1 cellular context compared by ENCODE assay signal in the genomic region with DNA sequence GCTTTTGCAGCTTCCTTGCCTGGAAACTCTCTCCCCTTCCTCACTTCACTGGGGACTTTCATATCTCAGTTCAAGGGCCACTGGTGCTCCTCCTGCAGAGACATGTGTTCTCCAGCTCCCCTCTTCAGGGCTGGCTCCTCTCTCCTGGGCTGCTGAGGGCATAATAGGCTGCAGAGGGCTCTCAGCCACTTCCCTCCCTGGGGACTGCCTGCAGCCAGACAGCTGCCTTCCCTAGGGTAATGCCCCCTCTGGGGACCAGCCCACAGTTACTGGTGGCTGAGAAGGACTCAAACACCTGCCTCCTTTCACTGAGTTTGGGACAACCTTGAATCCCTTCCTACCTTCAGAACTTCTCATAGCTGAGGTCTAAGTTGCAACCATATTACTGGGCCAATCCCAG.
TF ChIP-seq lines count a peak whose summit lies in the region.

No MANE protein-coding gene starts in this region.

TF ChIP-seq in GM23338, 12 proteins besides CTCF, POLR2A, EP300 and RAD21 (continued from another document):
- TF ChIP-seq, protein P1, sequence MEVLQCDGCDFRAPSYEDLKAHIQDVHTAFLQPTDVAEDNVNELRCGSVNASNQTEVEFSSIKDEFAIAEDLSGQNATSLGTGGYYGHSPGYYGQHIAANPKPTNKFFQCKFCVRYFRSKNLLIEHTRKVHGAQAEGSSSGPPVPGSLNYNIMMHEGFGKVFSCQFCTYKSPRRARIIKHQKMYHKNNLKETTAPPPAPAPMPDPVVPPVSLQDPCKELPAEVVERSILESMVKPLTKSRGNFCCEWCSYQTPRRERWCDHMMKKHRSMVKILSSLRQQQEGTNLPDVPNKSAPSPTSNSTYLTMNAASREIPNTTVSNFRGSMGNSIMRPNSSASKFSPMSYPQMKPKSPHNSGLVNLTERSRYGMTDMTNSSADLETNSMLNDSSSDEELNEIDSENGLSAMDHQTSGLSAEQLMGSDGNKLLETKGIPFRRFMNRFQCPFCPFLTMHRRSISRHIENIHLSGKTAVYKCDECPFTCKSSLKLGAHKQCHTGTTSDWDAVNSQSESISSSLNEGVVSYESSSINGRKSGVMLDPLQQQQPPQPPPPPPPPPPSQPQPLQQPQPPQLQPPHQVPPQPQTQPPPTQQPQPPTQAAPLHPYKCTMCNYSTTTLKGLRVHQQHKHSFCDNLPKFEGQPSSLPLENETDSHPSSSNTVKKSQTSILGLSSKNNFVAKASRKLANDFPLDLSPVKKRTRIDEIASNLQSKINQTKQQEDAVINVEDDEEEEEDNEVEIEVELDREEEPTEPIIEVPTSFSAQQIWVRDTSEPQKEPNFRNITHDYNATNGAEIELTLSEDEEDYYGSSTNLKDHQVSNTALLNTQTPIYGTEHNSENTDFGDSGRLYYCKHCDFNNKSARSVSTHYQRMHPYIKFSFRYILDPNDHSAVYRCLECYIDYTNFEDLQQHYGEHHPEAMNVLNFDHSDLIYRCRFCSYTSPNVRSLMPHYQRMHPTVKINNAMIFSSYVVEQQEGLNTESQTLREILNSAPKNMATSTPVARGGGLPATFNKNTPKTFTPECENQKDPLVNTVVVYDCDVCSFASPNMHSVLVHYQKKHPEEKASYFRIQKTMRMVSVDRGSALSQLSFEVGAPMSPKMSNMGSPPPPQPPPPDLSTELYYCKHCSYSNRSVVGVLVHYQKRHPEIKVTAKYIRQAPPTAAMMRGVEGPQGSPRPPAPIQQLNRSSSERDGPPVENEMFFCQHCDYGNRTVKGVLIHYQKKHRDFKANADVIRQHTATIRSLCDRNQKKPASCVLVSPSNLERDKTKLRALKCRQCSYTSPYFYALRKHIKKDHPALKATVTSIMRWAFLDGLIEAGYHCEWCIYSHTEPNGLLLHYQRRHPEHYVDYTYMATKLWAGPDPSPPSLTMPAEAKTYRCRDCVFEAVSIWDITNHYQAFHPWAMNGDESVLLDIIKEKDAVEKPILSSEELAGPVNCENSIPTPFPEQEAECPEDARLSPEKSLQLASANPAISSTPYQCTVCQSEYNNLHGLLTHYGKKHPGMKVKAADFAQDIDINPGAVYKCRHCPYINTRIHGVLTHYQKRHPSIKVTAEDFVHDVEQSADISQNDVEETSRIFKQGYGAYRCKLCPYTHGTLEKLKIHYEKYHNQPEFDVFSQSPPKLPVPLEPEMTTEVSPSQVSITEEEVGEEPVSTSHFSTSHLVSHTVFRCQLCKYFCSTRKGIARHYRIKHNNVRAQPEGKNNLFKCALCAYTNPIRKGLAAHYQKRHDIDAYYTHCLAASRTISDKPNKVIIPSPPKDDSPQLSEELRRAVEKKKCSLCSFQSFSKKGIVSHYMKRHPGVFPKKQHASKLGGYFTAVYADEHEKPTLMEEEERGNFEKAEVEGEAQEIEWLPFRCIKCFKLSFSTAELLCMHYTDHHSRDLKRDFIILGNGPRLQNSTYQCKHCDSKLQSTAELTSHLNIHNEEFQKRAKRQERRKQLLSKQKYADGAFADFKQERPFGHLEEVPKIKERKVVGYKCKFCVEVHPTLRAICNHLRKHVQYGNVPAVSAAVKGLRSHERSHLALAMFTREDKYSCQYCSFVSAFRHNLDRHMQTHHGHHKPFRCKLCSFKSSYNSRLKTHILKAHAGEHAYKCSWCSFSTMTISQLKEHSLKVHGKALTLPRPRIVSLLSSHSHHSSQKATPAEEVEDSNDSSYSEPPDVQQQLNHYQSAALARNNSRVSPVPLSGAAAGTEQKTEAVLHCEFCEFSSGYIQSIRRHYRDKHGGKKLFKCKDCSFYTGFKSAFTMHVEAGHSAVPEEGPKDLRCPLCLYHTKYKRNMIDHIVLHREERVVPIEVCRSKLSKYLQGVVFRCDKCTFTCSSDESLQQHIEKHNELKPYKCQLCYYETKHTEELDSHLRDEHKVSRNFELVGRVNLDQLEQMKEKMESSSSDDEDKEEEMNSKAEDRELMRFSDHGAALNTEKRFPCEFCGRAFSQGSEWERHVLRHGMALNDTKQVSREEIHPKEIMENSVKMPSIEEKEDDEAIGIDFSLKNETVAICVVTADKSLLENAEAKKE (CRISPR knock-in tag; IDR thresholded peaks at IDR 0.05), result no peak
- TF ChIP-seq POLR2AphosphoS5 (IDR thresholded peaks at IDR 0.05; ENCODE audit: low read depth) (no peak), EZH2 (IDR thresholded peaks at IDR 0.05; ENCODE audit: low read depth, unreplicated experiment) (no peak), STAT1 (IDR thresholded peaks at IDR 0.05; ENCODE audit: unreplicated experiment) (no peak), ZNF331 (CRISPR knock-in tag; IDR thresholded peaks at IDR 0.05; ENCODE audit: low read depth) (no peak), JUNB (IDR thresholded peaks at IDR 0.05; ENCODE audit: unreplicated experiment) (no peak), NANOG (IDR thresholded peaks at IDR 0.05; ENCODE audit: borderline replicate concordance) (no peak), CREB1 (CRISPR knock-in tag; IDR thresholded peaks at IDR 0.05; ENCODE audit: low read depth) (no peak), ZNF114 (CRISPR knock-in tag; IDR thresholded peaks at IDR 0.05) (no peak)
- TF ChIP-seq, protein P2, sequence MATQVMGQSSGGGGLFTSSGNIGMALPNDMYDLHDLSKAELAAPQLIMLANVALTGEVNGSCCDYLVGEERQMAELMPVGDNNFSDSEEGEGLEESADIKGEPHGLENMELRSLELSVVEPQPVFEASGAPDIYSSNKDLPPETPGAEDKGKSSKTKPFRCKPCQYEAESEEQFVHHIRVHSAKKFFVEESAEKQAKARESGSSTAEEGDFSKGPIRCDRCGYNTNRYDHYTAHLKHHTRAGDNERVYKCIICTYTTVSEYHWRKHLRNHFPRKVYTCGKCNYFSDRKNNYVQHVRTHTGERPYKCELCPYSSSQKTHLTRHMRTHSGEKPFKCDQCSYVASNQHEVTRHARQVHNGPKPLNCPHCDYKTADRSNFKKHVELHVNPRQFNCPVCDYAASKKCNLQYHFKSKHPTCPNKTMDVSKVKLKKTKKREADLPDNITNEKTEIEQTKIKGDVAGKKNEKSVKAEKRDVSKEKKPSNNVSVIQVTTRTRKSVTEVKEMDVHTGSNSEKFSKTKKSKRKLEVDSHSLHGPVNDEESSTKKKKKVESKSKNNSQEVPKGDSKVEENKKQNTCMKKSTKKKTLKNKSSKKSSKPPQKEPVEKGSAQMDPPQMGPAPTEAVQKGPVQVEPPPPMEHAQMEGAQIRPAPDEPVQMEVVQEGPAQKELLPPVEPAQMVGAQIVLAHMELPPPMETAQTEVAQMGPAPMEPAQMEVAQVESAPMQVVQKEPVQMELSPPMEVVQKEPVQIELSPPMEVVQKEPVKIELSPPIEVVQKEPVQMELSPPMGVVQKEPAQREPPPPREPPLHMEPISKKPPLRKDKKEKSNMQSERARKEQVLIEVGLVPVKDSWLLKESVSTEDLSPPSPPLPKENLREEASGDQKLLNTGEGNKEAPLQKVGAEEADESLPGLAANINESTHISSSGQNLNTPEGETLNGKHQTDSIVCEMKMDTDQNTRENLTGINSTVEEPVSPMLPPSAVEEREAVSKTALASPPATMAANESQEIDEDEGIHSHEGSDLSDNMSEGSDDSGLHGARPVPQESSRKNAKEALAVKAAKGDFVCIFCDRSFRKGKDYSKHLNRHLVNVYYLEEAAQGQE (IDR thresholded peaks at IDR 0.05; ENCODE audit: unreplicated experiment), result no peak
TF ChIP-seq in GM23338: peak in this region for 0.
